20 cellular contexts compared by ENCODE assay signal in the genomic region with DNA sequence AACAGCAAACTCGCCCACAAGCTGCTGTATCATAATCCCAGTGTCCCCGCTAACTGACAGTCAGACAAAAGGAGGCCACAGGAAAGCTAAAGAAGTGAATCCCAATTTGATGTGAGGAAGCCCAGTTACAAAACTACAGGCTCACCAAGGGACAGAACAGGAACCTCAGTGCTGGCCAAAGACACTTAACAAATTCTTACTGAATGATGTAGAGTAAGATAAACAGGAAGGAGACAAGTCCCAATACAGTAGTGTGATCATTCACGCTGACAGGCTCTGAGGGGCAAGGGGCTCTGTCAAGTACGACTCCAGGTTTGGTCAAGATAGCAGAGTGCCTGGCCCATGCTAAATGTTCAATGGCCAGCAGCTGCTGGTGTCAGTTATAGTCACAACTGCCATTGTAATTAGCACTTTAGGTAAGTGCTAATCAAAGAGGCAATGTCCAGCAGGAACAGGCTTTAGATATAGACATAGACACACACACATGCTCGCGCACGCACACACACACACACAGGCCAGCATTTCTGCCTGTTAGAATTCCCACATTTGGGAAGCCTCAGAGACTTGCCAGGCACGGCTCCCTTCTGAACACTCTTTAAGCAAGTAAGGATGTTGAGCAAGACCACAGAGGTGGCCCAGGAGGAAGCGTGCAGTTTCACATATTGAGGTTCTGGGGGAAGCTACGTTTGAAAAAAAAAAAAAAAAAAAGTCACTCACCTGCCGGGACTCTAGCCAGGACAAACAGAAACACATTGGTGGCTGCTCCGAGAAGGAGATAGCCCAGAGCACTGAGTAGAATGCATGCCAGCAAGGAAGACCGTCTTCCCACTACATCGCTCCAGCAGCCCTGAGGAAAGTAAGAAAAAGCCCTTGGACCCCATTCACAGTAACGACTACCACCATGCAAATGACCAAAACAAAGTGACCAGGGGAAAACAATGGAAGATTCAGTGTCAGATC. TPM values are rescaled to one million over a fixed set of nuclear protein-coding genes. Genes with fewer than 3 reads are reported as not detected.
DNase-seq lines count a peak whose midpoint lies in the region; ATAC-seq lines count a peak whose summit lies in the region.
"Had no signal": no experiment of that assay in that cellular context is flagged by ENCODE, and none has a peak within 500 bp of the region (broad histone marks: within the 10 kb centered on the region; RNA-seq: fewer than 3 reads in every experiment).

No MANE protein-coding gene starts in this region.

- H3K36me3 Mint-ChIP-seq in activated T-helper 2 cell treated with anti-CD3 and anti-CD28 coated beads, Interferon-gamma antibody, Interleukin-2, Interleukin-4, amounts not matched to agents 10 μg/mL and 5 μg/mL and 100 μg/mL, durations not matched to agents 14 hours and 24 hours and 36 hours (ENCODE audit: low read depth) = peaks cover 41% of the 10 kb centered on the region

- ATAC-seq in HG03469 (IDR thresholded peaks at IDR 0.05; ENCODE audit: unreplicated experiment) (peak; percentile 70), left lobe of liver (peak; percentile 43), sciatic nerve (peak; percentile 56), GM19023 (IDR thresholded peaks at IDR 0.05; ENCODE audit: unreplicated experiment) (no peak)
- ATAC-seq: gastroesophageal sphincter had no signal

- no peaks in the 10 kb centered on the region for H3K27me3 Mint-ChIP-seq in activated T-helper 2 cell treated with anti-CD3 and anti-CD28 coated beads, Interferon-gamma antibody, Interleukin-2, Interleukin-4, amounts not matched to agents 10 μg/mL and 5 μg/mL and 100 μg/mL, durations not matched to agents 14 hours and 24 hours and 36 hours (ENCODE audit: low read depth)
- H3K27me3 Mint-ChIP-seq: B cell had no signal

- H3K4me1 Mint-ChIP-seq in activated T-helper 2 cell treated with anti-CD3 and anti-CD28 coated beads, Interferon-gamma antibody, Interleukin-2, Interleukin-4, amounts not matched to agents 10 μg/mL and 5 μg/mL and 100 μg/mL, durations not matched to agents 14 hours and 24 hours and 36 hours (ENCODE audit: low read depth) = peaks cover 2% of the 10 kb centered on the region
- H3K4me1 Mint-ChIP-seq: B cell, mesothelial cell of epicardium, neural progenitor cell had no signal

- no peaks in the 10 kb centered on the region for H3K9me3 Mint-ChIP-seq in activated T-helper 2 cell treated with anti-CD3 and anti-CD28 coated beads, Interferon-gamma antibody, Interleukin-2, Interleukin-4, amounts not matched to agents 10 μg/mL and 5 μg/mL and 100 μg/mL, durations not matched to agents 14 hours and 24 hours and 36 hours
- H3K9me3 Mint-ChIP-seq: mesothelial cell of epicardium, neural progenitor cell had no signal

- no peak overlapping the region for H3K27ac Mint-ChIP-seq in activated T-helper 2 cell treated with anti-CD3 and anti-CD28 coated beads, Interferon-gamma antibody, Interleukin-2, Interleukin-4, amounts not matched to agents 10 μg/mL and 5 μg/mL and 100 μg/mL, durations not matched to agents 14 hours and 24 hours and 36 hours
- H3K27ac Mint-ChIP-seq: B cell, mesothelial cell of epicardium, neural progenitor cell had no signal

- intact Hi-C loops in sciatic nerve (cut with DNase I) = loop anchor here (10.0 kb wide), 1 partner anchor 882 kb away; no protein-coding TSS in a partner anchor
- intact Hi-C loops in activated T-helper 2 cell treated with anti-CD3 and anti-CD28 coated beads, Interferon-gamma antibody, Interleukin-2, Interleukin-4, amounts not matched to agents 10 μg/mL and 5 μg/mL and 100 μg/mL, durations not matched to agents 14 hours and 24 hours and 36 hours (cut with micrococcal nuclease) = no loop called here

- no peak overlapping the region for H3K4me3 Mint-ChIP-seq in activated T-helper 2 cell treated with anti-CD3 and anti-CD28 coated beads, Interferon-gamma antibody, Interleukin-2, Interleukin-4, amounts not matched to agents 10 μg/mL and 5 μg/mL and 100 μg/mL, durations not matched to agents 14 hours and 24 hours and 36 hours (ENCODE audit: low read depth)
- H3K4me3 Mint-ChIP-seq: B cell, mesothelial cell of epicardium, neural progenitor cell had no signal

- DNase-seq in NCI-H2196 (lab: John Stamatoyannopoulos, UW; ENCODE audit: unreplicated experiment) (peak; percentile 46), NCI-H2196 treated with DMSO at 0.1 percent for 48 hours (lab: John Stamatoyannopoulos, UW; ENCODE audit: unreplicated experiment) (no peak), left lobe of liver (ENCODE audit: low spot score) (no peak), sciatic nerve (ENCODE audit: low spot score) (no peak), inferior parietal cortex (ENCODE audit: extremely low spot score) (no peak)
- DNase-seq in activated T-helper 2 cell treated with anti-CD3 and anti-CD28 coated beads, Interferon-gamma antibody, Interleukin-2, Interleukin-4, amounts not matched to agents 10 μg/mL and 5 μg/mL and 100 μg/mL, durations not matched to agents 14 hours and 24 hours and 36 hours (ENCODE audit: low spot score) = no peak
- DNase-seq: activated CD4-positive, alpha-beta T cell treated with anti-CD3 and anti-CD28 coated beads, Interleukin-2, amount 50 U/mL, for 1 hour; activated CD8-positive, alpha-beta memory T cell treated with anti-CD3 and anti-CD28 coated beads, Interleukin-2, amount 50 U/mL, for 4 hours; activated gamma-delta T cell treated with Interleukin-2 at 50 U/mL for 16 hours; central memory CD4-positive, alpha-beta T cell; NCI-H1105; NCI-H524 treated with DMSO at 0.1 percent for 48 hours; SHP77 treated with DMSO at 0.1 percent for 48 hours; stimulated activated CD4-positive, alpha-beta T cell treated with anti-CD3 and anti-CD28 coated beads, Interleukin-15, amount 100 ng/mL, for 24 hours had no signal

RNA-seq across cellular contexts. Expression of gene TMEM182, which starts 35.4 kb away (rescaled TPM):
- 1.6 TPM for total RNA-seq in left lobe of liver
- 2.6 TPM for total RNA-seq in sciatic nerve
- total RNA-seq in activated T-helper 2 cell treated with anti-CD3 and anti-CD28 coated beads, Interferon-gamma antibody, Interleukin-2, Interleukin-4, amounts not matched to agents 10 μg/mL and 5 μg/mL and 100 μg/mL, durations not matched to agents 14 hours and 24 hours and 36 hours = 3.2 and 4.1 TPM in 2 replicates
